8 cellular contexts compared by ENCODE assay signal in the genomic region with DNA sequence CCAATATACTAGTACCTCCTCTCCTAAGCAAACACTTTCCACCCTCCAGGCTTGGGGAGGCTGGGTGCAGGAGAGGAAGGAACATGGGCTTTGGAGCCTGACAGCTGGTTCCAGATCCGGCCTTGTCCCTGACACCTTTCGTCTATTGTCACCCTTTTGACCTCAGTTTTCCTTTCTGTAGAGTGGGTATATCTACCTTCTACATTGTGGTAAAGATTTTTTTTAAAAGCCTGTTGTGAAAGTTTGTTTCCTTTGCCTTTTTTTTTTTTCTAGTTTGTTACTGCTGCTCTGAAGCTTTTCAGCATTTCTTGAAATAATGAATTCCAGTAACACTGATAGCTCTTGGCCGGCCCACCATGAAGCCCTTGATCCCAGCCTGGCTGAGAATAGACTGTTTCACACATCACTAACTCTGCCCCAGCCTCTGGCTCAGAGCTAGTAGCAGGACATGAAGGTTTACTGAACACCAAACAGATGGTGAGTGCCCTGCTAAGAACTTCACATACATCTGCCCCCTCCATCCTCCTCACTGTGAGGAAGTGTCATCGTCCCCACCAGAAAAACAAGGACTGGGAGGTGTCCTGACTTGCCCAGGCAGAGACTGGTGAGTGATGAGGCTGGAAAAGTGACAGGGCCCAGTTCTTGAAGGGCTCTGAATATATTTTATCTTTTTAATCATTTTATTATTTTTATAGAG. TPM values are rescaled to one million over a fixed set of nuclear protein-coding genes. Genes with fewer than 3 reads are reported as not detected.
DNase-seq lines count a peak whose midpoint lies in the region; ATAC-seq, FAIRE-seq and TF ChIP-seq lines count a peak whose summit lies in the region.

No MANE protein-coding gene starts in this region.

- peaks cover 40% of the 10 kb centered on the region for H3K4me1 Mint-ChIP-seq in activated T-helper 17 cell treated with anti-CD3 and anti-CD28 coated beads, Interleukin-2, amount 50 U/mL, for 72 hours
- H3K4me1 Mint-ChIP-seq in natural killer cell treated with Interleukin-12 subunit alpha and Interleukin-12 subunit beta and Interleukin-15 and Interleukin-18, amount 100 ng/mL, for 72 hours (ENCODE audit: low read depth in 2 of 2) = peaks cover 13 to 15% of the 10 kb centered on the region in 2 donors

- no peaks in the 10 kb centered on the region for H3K27me3 ChIP-seq in HAP-1 (ENCODE audit: low read depth)

- peaks cover 2% of the 10 kb centered on the region for H3K4me1 ChIP-seq in HAP-1
- H3K4me1 ChIP-seq in kidney (ENCODE audit: control insufficient read depth in 1 of 2, insufficient read depth in 1 of 2, low read depth in 1 of 2, low read length in 2 of 2) = peaks cover 0 to 2% of the 10 kb centered on the region in 2 donors

- no peaks in the 10 kb centered on the region for H3K9me3 Mint-ChIP-seq in activated T-helper 17 cell treated with anti-CD3 and anti-CD28 coated beads, Interleukin-2, amount 50 U/mL, for 72 hours
- H3K9me3 Mint-ChIP-seq in natural killer cell treated with Interleukin-12 subunit alpha and Interleukin-12 subunit beta and Interleukin-15 and Interleukin-18, amount 100 ng/mL, for 72 hours = no peaks in the 10 kb centered on the region

- TF ChIP-seq CTCF in kidney (IDR thresholded peaks at IDR 0.05; ENCODE audit: borderline replicate concordance, extremely low read depth, insufficient read depth) = no peak

- H3K36me3 ChIP-seq in HAP-1 (replicated peaks) (no peaks in the 10 kb centered on the region), kidney (ENCODE audit: control insufficient read depth in 1 of 2, insufficient read depth in 2 of 2, low read length in 2 of 2) (no peaks in the 10 kb centered on the region)

- H3K36me3 Mint-ChIP-seq in activated T-helper 17 cell treated with anti-CD3 and anti-CD28 coated beads, Interleukin-2, amount 50 U/mL, for 72 hours (ENCODE audit: low read depth) = no peaks in the 10 kb centered on the region
- H3K36me3 Mint-ChIP-seq in natural killer cell treated with Interleukin-12 subunit alpha and Interleukin-12 subunit beta and Interleukin-15 and Interleukin-18, amount 100 ng/mL, for 72 hours = no peaks in the 10 kb centered on the region

- H3K4me3 ChIP-seq in HAP-1 (no peak overlapping the region), kidney (ENCODE audit: low read length in 2 of 2) (no peak overlapping the region)

- no peak for FAIRE-seq in kidney (lab: Jason Lieb, UNC)

- DNase-seq in GDM1 (lab: John Stamatoyannopoulos, UW) = peak; percentile 36
- DNase-seq in NAMALWA (ENCODE audit: low spot score) = peak; percentile 87
- no peak for DNase-seq in natural killer cell treated with Interleukin-12 subunit alpha and Interleukin-12 subunit beta and Interleukin-15 and Interleukin-18, amount 100 ng/mL, for 72 hours (ENCODE audit: low spot score)
- DNase-seq in superior temporal gyrus (ENCODE audit: extremely low spot score) = no peak
- DNase-seq in HAP-1 (ENCODE audit: low spot score in 2 of 2) = no peak
- DNase-seq in NCI-H2196 treated with DMSO at 0.1 percent for 48 hours (lab: John Stamatoyannopoulos, UW; ENCODE audit: unreplicated experiment) = no peak
- DNase-seq in kidney = no peak

- intact Hi-C loops in kidney (cut with DNase I) = no loop called here

- peak overlapping the region; percentile 90 for H3K27ac Mint-ChIP-seq in activated T-helper 17 cell treated with anti-CD3 and anti-CD28 coated beads, Interleukin-2, amount 50 U/mL, for 72 hours
- H3K27ac Mint-ChIP-seq in natural killer cell treated with Interleukin-12 subunit alpha and Interleukin-12 subunit beta and Interleukin-15 and Interleukin-18, amount 100 ng/mL, for 72 hours = peak overlapping the region; percentile 6 to 18

- ATAC-seq in activated T-helper 17 cell treated with anti-CD3 and anti-CD28 coated beads, Interleukin-2, amount 50 U/mL, for 72 hours (replicated peaks) = peak; percentile 33
- no peak for ATAC-seq in natural killer cell treated with Interleukin-12 subunit alpha and Interleukin-12 subunit beta and Interleukin-15 and Interleukin-18, amount 100 ng/mL, for 72 hours

- peak overlapping the region; percentile 72 for H3K4me3 Mint-ChIP-seq in activated T-helper 17 cell treated with anti-CD3 and anti-CD28 coated beads, Interleukin-2, amount 50 U/mL, for 72 hours
- H3K4me3 Mint-ChIP-seq in natural killer cell treated with Interleukin-12 subunit alpha and Interleukin-12 subunit beta and Interleukin-15 and Interleukin-18, amount 100 ng/mL, for 72 hours = peak overlapping the region; percentile 46

- H3K9me3 ChIP-seq in HAP-1 (no peaks in the 10 kb centered on the region), kidney (ENCODE audit: control insufficient read depth in 1 of 2, low read length in 2 of 2) (no peaks in the 10 kb centered on the region)

- no peaks in the 10 kb centered on the region for H3K27me3 Mint-ChIP-seq in activated T-helper 17 cell treated with anti-CD3 and anti-CD28 coated beads, Interleukin-2, amount 50 U/mL, for 72 hours
- H3K27me3 Mint-ChIP-seq in natural killer cell treated with Interleukin-12 subunit alpha and Interleukin-12 subunit beta and Interleukin-15 and Interleukin-18, amount 100 ng/mL, for 72 hours = peaks cover 0 to 7% of the 10 kb centered on the region in 2 donors

- H3K9ac ChIP-seq in kidney (ENCODE audit: low read length in 2 of 2) = no peak overlapping the region

- H3K27ac ChIP-seq in kidney (ENCODE audit: low read depth in 2 of 2, low read length in 2 of 2) = no peak overlapping the region

- in situ Hi-C loops in HAP-1 (cut with MboI; ENCODE audit: low sequenced_read_pairs) = no loop called here

RNA-seq across cellular contexts. Expression of a gene that starts 33.1 kb away (rescaled TPM):
- 10 to 100 TPM; 19.5 to 45.2 TPM for total RNA-seq in activated T-helper 17 cell treated with anti-CD3 and anti-CD28 coated beads, Interleukin-2, amount 50 U/mL, for 72 hours
- 1 to 10 TPM; 2.6 to 5.0 TPM for total RNA-seq in natural killer cell treated with Interleukin-12 subunit alpha and Interleukin-12 subunit beta and Interleukin-15 and Interleukin-18, amount 100 ng/mL, for 72 hours
- total RNA-seq in kidney = 97.8 TPM
- 157 TPM for polyA plus RNA-seq in kidney (ENCODE audit: insufficient read depth, low read depth, low replicate concordance)

Comparison
In these comparisons a context has a peak if more than half of its experiments do, and no peak if none do; other contexts are left out.
1. DNase-seq: peak in GDM1 (single experiment) and NAMALWA (single experiment); none in natural killer cell treated with Interleukin-12 subunit alpha and Interleukin-12 subunit beta and Interleukin-15 and Interleukin-18, amount 100 ng/mL, for 72 hours (single experiment), superior temporal gyrus (single experiment), HAP-1 (0 of 2), NCI-H2196 treated with DMSO at 0.1 percent for 48 hours (single experiment) and kidney (single experiment).